Comparison of ENCODE assay signal across 21 cellular contexts in the genomic region with DNA sequence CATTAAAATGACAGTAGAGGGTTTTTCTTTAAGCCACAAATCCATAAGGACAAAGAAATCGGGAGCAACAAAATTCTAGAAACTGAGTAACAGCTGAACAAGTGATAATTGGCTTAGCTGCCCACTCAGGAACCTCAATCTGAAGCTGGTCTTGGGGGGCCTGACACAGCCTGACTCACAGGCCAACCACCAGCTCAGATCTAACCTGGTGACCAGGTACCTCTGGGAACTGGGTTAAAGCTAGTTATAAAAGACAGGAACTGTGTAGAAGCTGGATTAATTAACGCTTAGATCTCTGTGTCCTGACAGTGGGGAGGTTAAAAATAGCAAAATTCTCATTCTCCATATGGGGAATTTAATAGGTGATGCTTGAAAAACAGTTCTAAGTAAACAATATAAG.
DNase-seq lines count a peak whose midpoint lies in the region; ATAC-seq and TF ChIP-seq lines count a peak whose summit lies in the region.
"Had no signal": no experiment of that assay in that cellular context is flagged by ENCODE, and none has a peak within 500 bp of the region (broad histone marks: within the 10 kb centered on the region; RNA-seq: fewer than 3 reads in every experiment).

No MANE protein-coding gene starts in this region.

- H2AFZ ChIP-seq in H9 (ENCODE audit: low read length) = no peak overlapping the region

- H3K4me1 ChIP-seq in H9 (ENCODE audit: insufficient read depth, low read length) (no peaks in the 10 kb centered on the region), ectodermal cell (ENCODE audit: control insufficient read depth, insufficient read depth, low read length) (peaks cover 24% of the 10 kb centered on the region), gastrocnemius medialis (peaks cover 0 to 23% of the 10 kb centered on the region in 2 donors)

- intact Hi-C loops in gastrocnemius medialis (cut with DNase I; ENCODE audit: low total_unique reads) = no loop called here

- H3K27ac ChIP-seq in H9 (ENCODE audit: insufficient read length, low read depth, low read length) (no peak overlapping the region), ectodermal cell (ENCODE audit: insufficient read depth, low read depth, low read length, poor library complexity, severe bottlenecking) (peak overlapping the region; percentile 8), gastrocnemius medialis (peak overlapping the region in 3 of 4 donors; percentile 23 to 42 (median 24))

- ATAC-seq in T-helper 17 cell (no peak), gastrocnemius medialis (no peak), HG03175 (IDR thresholded peaks at IDR 0.05; ENCODE audit: unreplicated experiment) (no peak), HG02571 (IDR thresholded peaks at IDR 0.05; ENCODE audit: unreplicated experiment) (no peak)
- ATAC-seq: HCT116, Panc1 had no signal

- no peak overlapping the region for H3K23ac ChIP-seq in H9 (ENCODE audit: insufficient read length, low read depth, low read length)

- no peak overlapping the region for H2BK5ac ChIP-seq in H9 (ENCODE audit: insufficient read length, low read length)

- no peak for TF ChIP-seq POLR2A in gastrocnemius medialis (IDR thresholded peaks at IDR 0.05)

- no peaks in the 10 kb centered on the region for H3K23me2 ChIP-seq in H9 (ENCODE audit: insufficient read length, low read depth, low read length, poor library complexity, severe bottlenecking)

- H2BK12ac ChIP-seq in H9 (ENCODE audit: insufficient read length, low read depth, low read length) = no peak overlapping the region

- no peak overlapping the region for H4K91ac ChIP-seq in H9 (ENCODE audit: insufficient read length, low read depth, low read length)

- H3K4me1 Mint-ChIP-seq in H9 (peaks cover 33 to 36% of the 10 kb centered on the region in 2 experiments), T-helper 17 cell (peaks cover 19% of the 10 kb centered on the region)

- no peak overlapping the region for H3K56ac ChIP-seq in H9 (ENCODE audit: insufficient read length, low read depth, low read length)

- H3K4me3 ChIP-seq in ectodermal cell (ENCODE audit: insufficient read depth, low read depth, low read length) (no peak overlapping the region), gastrocnemius medialis (no peak overlapping the region)

- no peak overlapping the region for H3T11ph ChIP-seq in H9 (ENCODE audit: low read length)

- no peak overlapping the region for H3K9ac ChIP-seq in H9 (ENCODE audit: extremely low read depth, insufficient read length, low read length)
- H3K9ac ChIP-seq: SK-N-SH had no signal

- H2AK5ac ChIP-seq in H9 (ENCODE audit: insufficient read length, low read length) = no peak overlapping the region

- no peak overlapping the region for H2BK20ac ChIP-seq in H9 (ENCODE audit: low read depth, low read length, poor library complexity, severe bottlenecking)

- H3K9me3 ChIP-seq in H9 (ENCODE audit: control insufficient read depth, low read depth, low read length) (no peaks in the 10 kb centered on the region), T-helper 17 cell (ENCODE audit: control insufficient read depth, low read length, poor library complexity, severe bottlenecking) (peaks cover 2% of the 10 kb centered on the region), ectodermal cell (ENCODE audit: control insufficient read depth, low read length) (no peaks in the 10 kb centered on the region), gastrocnemius medialis (no peaks in the 10 kb centered on the region)
- H3K9me3 ChIP-seq: SK-N-SH had no signal

- no peak overlapping the region for H2BK120ac ChIP-seq in H9 (ENCODE audit: low read depth, low read length, poor library complexity, severe bottlenecking)

- H4K8ac ChIP-seq in H9 (replicated peaks; ENCODE audit: insufficient read length, low read depth, low read length) = no peak overlapping the region

- TF ChIP-seq CTCF in H9 (conservative IDR thresholded peaks at IDR 0.05) = no peak
- TF ChIP-seq CTCF in gastrocnemius medialis (IDR thresholded peaks at IDR 0.05 in 4 of 5, conservative IDR thresholded peaks at IDR 0.05 in 1 of 5) = no peak

- no peaks in the 10 kb centered on the region for H3K36me3 ChIP-seq in ectodermal cell (ENCODE audit: control insufficient read depth, insufficient read depth, low read length)
- H3K36me3 ChIP-seq in gastrocnemius medialis = peaks cover 0 to 6% of the 10 kb centered on the region in 2 donors

- no peaks in the 10 kb centered on the region for H3K79me2 ChIP-seq in H9 (ENCODE audit: insufficient read depth, low read length)

- H3K9me3 Mint-ChIP-seq in H9 = no peaks in the 10 kb centered on the region

- no peak overlapping the region for H4K5ac ChIP-seq in H9 (ENCODE audit: insufficient read length, low read depth, low read length)

- H3K4me2 ChIP-seq in H9 (ENCODE audit: insufficient read depth, insufficient read length, low read length) = no peak overlapping the region
- H3K4me2 ChIP-seq: SK-N-SH had no signal

- H3K79me1 ChIP-seq in H9 (ENCODE audit: insufficient read depth, low read depth, low read length, poor library complexity, severe bottlenecking) = no peaks in the 10 kb centered on the region

- no CpG with 5 or more reads among the region's 2 CpGs for WGBS in H9 (ENCODE audit: extremely low coverage, insufficient read length, low lambda C conversion rate)
- WGBS in ectodermal cell, 2 experiments = 88 to 90% methylated on average over 1 to 2 of the region's 2 CpGs

- no peaks in the 10 kb centered on the region for H4K20me1 ChIP-seq in H9 (ENCODE audit: control insufficient read depth, insufficient read depth, insufficient read length)

- no peak overlapping the region for H3K14ac ChIP-seq in H9 (ENCODE audit: insufficient read depth, low read length)

- in situ Hi-C loops in gastrocnemius medialis (cut with MboI; ENCODE audit: low sequenced_read_pairs in 4 of 4) = loop anchor here in 3 of 4 donors (25.0 kb wide), 2 partner anchors 366 to 434 kb away; a partner anchor contains a TSS

- no peak overlapping the region for H3K4ac ChIP-seq in H9 (ENCODE audit: low read depth, low read length)

- H3K36me3 Mint-ChIP-seq in H9 (ENCODE audit: insufficient read depth in 1 of 3, low read depth in 3 of 3) = peaks cover 0 to 14% (median 12%) of the 10 kb centered on the region in 3 experiments; a peak in 2 of 7 replicates
- peaks cover 17% of the 10 kb centered on the region for H3K36me3 Mint-ChIP-seq in T-helper 17 cell (ENCODE audit: low read depth)

- DNase-seq in H9 (no peak), T-helper 17 cell (no peak), gastrocnemius medialis (no peak), NCI-H1436 (lab: John Stamatoyannopoulos, UW) (no peak)
- DNase-seq: CD4-positive, alpha-beta memory T cell; DND-41; GOT3; KBM-7; NCI-H1092; NCI-H1436 treated with DMSO at 0.1 percent for 48 hours; NCI-H1930; NCI-H2227 treated with DMSO at 0.1 percent for 48 hours; NCI-H510A; NK-92 treated with Interleukin-12 subunit alpha and Interleukin-12 subunit beta, amount 100 ng/mL, for 24 hours; SIG-M5; SK-N-SH had no signal

- H3K27me3 Mint-ChIP-seq in H9 (ENCODE audit: low read depth) (no peaks in the 10 kb centered on the region), T-helper 17 cell (no peaks in the 10 kb centered on the region)
- H3K27me3 Mint-ChIP-seq: CD4-positive, alpha-beta memory T cell had no signal

- H2BK15ac ChIP-seq in H9 (ENCODE audit: low read depth, low read length) = no peak overlapping the region

- H3K27me3 ChIP-seq in H9 (ENCODE audit: insufficient read depth, low read length) (no peaks in the 10 kb centered on the region; the same call in 1 of the 2 replicates), ectodermal cell (ENCODE audit: control insufficient read depth, insufficient read depth, low read length, poor library complexity, severe bottlenecking) (no peaks in the 10 kb centered on the region), gastrocnemius medialis (no peaks in the 10 kb centered on the region)

- H3K27ac Mint-ChIP-seq in H9 (peak overlapping the region in 2 of 3 experiments; percentile 15 to 62; a peak in 3 of 7 replicates), T-helper 17 cell (peak overlapping the region; percentile 32)

- H3K4me3 Mint-ChIP-seq in H9 (no peak overlapping the region), T-helper 17 cell (no peak overlapping the region)

- H3K18ac ChIP-seq in H9 (ENCODE audit: insufficient read length, low read depth, low read length) = no peak overlapping the region
